8 cellular contexts compared by ENCODE assay signal in the genomic region with DNA sequence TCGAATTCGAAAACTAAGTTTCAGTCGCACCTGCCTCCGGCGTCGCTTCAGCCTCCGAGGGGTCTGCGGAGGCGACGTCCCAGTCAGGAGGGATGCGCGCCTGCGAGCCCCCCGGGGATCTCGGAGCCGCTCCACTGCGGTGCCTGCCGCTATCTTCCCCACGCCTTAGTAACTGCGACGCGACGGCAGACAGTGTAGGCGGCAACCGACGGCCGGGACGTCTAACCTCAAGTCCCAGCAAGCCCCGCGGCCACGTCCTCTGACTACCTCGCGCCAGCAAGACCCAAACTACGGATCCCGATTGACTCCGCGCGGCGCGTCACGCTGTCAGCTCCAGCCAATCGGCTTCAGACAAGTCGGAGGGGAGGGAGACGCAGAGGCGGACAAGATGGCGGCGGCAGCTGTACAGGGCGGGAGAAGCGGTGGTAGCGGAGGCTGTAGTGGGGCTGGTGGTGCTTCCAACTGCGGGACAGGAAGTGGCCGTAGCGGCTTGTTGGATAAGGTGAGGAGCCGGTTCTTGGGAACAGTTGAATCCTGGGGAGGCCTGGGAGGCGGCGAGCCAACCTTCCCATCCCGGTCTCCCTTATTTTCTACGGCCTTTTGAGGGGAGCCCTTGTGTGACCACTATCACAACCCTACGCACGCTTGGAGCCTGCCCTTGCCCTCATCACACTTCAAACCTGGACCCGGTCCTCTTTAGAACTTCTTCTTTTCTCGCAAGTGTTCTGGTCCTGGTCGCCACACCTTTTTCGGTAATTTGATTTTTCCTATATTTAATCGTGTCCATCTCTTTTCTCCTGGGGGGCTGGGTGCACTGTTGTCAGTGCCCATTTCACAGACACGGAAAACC. TPM values are rescaled to one million over a fixed set of nuclear protein-coding genes. Genes with fewer than 3 reads are reported as not detected.
DNase-seq lines count a peak whose midpoint lies in the region; ATAC-seq and TF ChIP-seq lines count a peak whose summit lies in the region.

A gene (plus strand): TSS at position 369 of the 850 bp plus-strand sequence. CDS start 20 bp downstream, at position 389.
A gene with protein sequence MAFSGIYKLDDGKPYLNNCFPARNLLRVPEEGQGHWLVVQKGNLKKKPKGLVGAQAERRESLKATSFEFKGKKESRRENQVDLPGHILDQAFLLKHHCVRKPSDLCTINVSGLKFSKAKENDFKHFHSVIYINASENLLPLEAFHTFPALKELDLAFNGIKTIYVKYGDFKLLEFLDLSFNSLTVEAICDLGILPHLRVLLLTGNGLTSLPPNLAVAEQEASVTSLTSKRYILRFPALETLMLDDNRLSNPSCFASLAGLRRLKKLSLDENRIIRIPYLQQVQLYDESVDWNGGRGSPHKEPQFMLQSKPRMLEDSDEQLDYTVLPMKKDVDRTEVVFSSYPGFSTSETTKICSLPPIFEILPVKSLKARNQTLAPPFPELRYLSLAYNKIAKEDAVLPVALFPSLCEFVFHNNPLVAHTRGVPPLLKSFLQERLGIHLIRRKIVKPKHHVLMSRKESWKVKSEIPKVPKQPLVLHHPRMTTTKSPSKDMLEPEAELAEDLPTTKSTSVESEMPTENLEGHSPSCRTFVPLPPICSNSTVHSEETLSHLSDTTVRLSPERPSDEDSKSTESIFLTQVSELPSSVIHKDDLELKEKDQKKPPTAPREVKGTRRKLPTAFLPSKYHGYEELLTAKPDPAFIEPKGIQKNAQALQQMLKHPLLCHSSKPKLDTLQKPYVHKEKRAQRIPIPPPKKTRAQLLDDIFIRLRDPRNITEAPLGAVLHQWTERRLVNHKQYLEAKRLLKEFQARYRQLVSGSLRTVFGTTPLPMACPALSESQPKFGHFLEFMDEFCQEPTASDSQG (minus strand): TSS at position 194 of the 850 bp plus-strand sequence. CDS start 8,213 bp downstream, outside the sequence.

- H3K36me3 Mint-ChIP-seq in GM23338 (ENCODE audit: low read depth), result no peaks in the 10 kb centered on the region; the same call in 2 of the 3 replicates
- H3K36me3 Mint-ChIP-seq in activated T-helper 2 cell treated with anti-CD3 and anti-CD28 coated beads, Interferon-gamma antibody, Interleukin-2, Interleukin-4, amounts not matched to agents 10 μg/mL and 5 μg/mL and 100 μg/mL, durations not matched to agents 14 hours and 24 hours and 36 hours (ENCODE audit: low read depth), result peaks cover 39% of the 10 kb centered on the region
- H3K36me3 Mint-ChIP-seq in naive thymus-derived CD8-positive, alpha-beta T cell, result peaks cover 0 to 36% (median 4%) of the 10 kb centered on the region in 3 donors

- DNase-seq in GM23338 (ENCODE audit: low spot score), result peak; percentile 99
- peak; percentile 98 for DNase-seq in LHCN-M2 (ENCODE audit: low read depth)
- DNase-seq in RPMI8226, result peak; percentile 99
- peak; percentile 98 for DNase-seq in activated T-helper 2 cell treated with anti-CD3 and anti-CD28 coated beads, Interferon-gamma antibody, Interleukin-2, Interleukin-4, amounts not matched to agents 10 μg/mL and 5 μg/mL and 100 μg/mL, durations not matched to agents 14 hours and 24 hours and 36 hours (ENCODE audit: low spot score)
- peak; percentile 99 for DNase-seq in fibroblast of mammary gland (ENCODE audit: low read depth)
- peak; percentile 92 to 99 (median 97) for DNase-seq in naive thymus-derived CD8-positive, alpha-beta T cell
- peak; percentile 93 to 98 (median 95) for DNase-seq in stimulated activated naive CD4-positive, alpha-beta T cell (lab: John Stamatoyannopoulos, UW)

- no peaks in the 10 kb centered on the region for H3K9me2 ChIP-seq in DOHH2 (replicated peaks; ENCODE audit: control insufficient read depth, low read length)
- H3K9me2 ChIP-seq in GM23338 (ENCODE audit: insufficient read depth), result no peaks in the 10 kb centered on the region

- H3K4me2 ChIP-seq in DOHH2 (ENCODE audit: low read length), result peak within 1 kb of the TSS; percentile 72
- peak within 1 kb of the TSS; percentile 91 for H3K4me2 ChIP-seq in GM23338

- ATAC-seq in GM23338, result peak; percentile 98
- peak; percentile 96 to 98 for ATAC-seq in naive thymus-derived CD8-positive, alpha-beta T cell

- H3K27me3 ChIP-seq in DOHH2 (ENCODE audit: control insufficient read depth, low read length) (no peaks in the 10 kb centered on the region), GM23338 (ENCODE audit: insufficient read depth) (no peaks in the 10 kb centered on the region)

- peaks cover 46% of the 10 kb centered on the region for H3K4me1 ChIP-seq in DOHH2 (ENCODE audit: control insufficient read depth, low read length)
- H3K4me1 ChIP-seq in GM23338 (ENCODE audit: insufficient read depth), result peaks cover 12% of the 10 kb centered on the region; the same call in 1 of the 2 replicates

- intact Hi-C loops in activated T-helper 2 cell treated with anti-CD3 and anti-CD28 coated beads, Interferon-gamma antibody, Interleukin-2, Interleukin-4, amounts not matched to agents 10 μg/mL and 5 μg/mL and 100 μg/mL, durations not matched to agents 14 hours and 24 hours and 36 hours (cut with micrococcal nuclease), result loop anchor here (1.0 to 10.0 kb wide), 3 partner anchors 16 to 554 kb away; a partner anchor contains a TSS

- H3K36me3 ChIP-seq in DOHH2 (ENCODE audit: control insufficient read depth, low read length), result peaks cover 56% of the 10 kb centered on the region
- H3K36me3 ChIP-seq in GM23338 (ENCODE audit: insufficient read depth), result 0 out of 2 replicates have a peak, but pooled peaks cover 2% of the 10 kb centered on the region

- H3K27ac Mint-ChIP-seq in GM23338, result peak within 1 kb of the TSS; percentile 99
- H3K27ac Mint-ChIP-seq in activated T-helper 2 cell treated with anti-CD3 and anti-CD28 coated beads, Interferon-gamma antibody, Interleukin-2, Interleukin-4, amounts not matched to agents 10 μg/mL and 5 μg/mL and 100 μg/mL, durations not matched to agents 14 hours and 24 hours and 36 hours, result peak within 1 kb of the TSS; percentile 94
- peak within 1 kb of the TSS; percentile 91 to 99 (median 95) for H3K27ac Mint-ChIP-seq in naive thymus-derived CD8-positive, alpha-beta T cell

- POLR2A ChIA-PET in naive thymus-derived CD8-positive, alpha-beta T cell (lab: Charles Lee), result interaction anchor here (0.8 to 1.7 kb wide), 5 partner anchors 11 to 456 kb away, joined by 3 to 11 read pairs (median 6); a partner anchor contains a TSS

- peaks cover 6% of the 10 kb centered on the region for H3K27me3 Mint-ChIP-seq in GM23338 (ENCODE audit: insufficient read depth, low read depth, poor library complexity)
- no peaks in the 10 kb centered on the region for H3K27me3 Mint-ChIP-seq in activated T-helper 2 cell treated with anti-CD3 and anti-CD28 coated beads, Interferon-gamma antibody, Interleukin-2, Interleukin-4, amounts not matched to agents 10 μg/mL and 5 μg/mL and 100 μg/mL, durations not matched to agents 14 hours and 24 hours and 36 hours (ENCODE audit: low read depth)
- peaks cover 0 to 2% (median 0%) of the 10 kb centered on the region in 5 donors for H3K27me3 Mint-ChIP-seq in naive thymus-derived CD8-positive, alpha-beta T cell

- no peaks in the 10 kb centered on the region for H3K9me3 Mint-ChIP-seq in GM23338
- H3K9me3 Mint-ChIP-seq in activated T-helper 2 cell treated with anti-CD3 and anti-CD28 coated beads, Interferon-gamma antibody, Interleukin-2, Interleukin-4, amounts not matched to agents 10 μg/mL and 5 μg/mL and 100 μg/mL, durations not matched to agents 14 hours and 24 hours and 36 hours, result no peaks in the 10 kb centered on the region
- no peaks in the 10 kb centered on the region for H3K9me3 Mint-ChIP-seq in naive thymus-derived CD8-positive, alpha-beta T cell

- peaks cover 95% of the 10 kb centered on the region for H3K79me2 ChIP-seq in DOHH2 (ENCODE audit: control insufficient read depth, low read length)
- peaks cover 49% of the 10 kb centered on the region for H3K79me2 ChIP-seq in GM23338 (replicated peaks; ENCODE audit: insufficient read depth)

- H3K4me3 Mint-ChIP-seq in GM23338, result peak within 1 kb of the TSS; percentile 97
- peak within 1 kb of the TSS; percentile 95 for H3K4me3 Mint-ChIP-seq in activated T-helper 2 cell treated with anti-CD3 and anti-CD28 coated beads, Interferon-gamma antibody, Interleukin-2, Interleukin-4, amounts not matched to agents 10 μg/mL and 5 μg/mL and 100 μg/mL, durations not matched to agents 14 hours and 24 hours and 36 hours (ENCODE audit: low read depth)
- H3K4me3 Mint-ChIP-seq in naive thymus-derived CD8-positive, alpha-beta T cell, result peak within 1 kb of the TSS; percentile 90 to 100 (median 96)

- H3K27ac ChIP-seq in DOHH2 (ENCODE audit: low read depth, low read length) (peak within 1 kb of the TSS; percentile 79), GM23338 (ENCODE audit: low read depth) (0 out of 2 replicates have a peak within 1 kb of the TSS, but pooled peaks have one; percentile 61)

- peaks cover 7% of the 10 kb centered on the region; the same call in 2 of the 3 replicates for H3K4me1 Mint-ChIP-seq in GM23338
- peaks cover 38% of the 10 kb centered on the region for H3K4me1 Mint-ChIP-seq in activated T-helper 2 cell treated with anti-CD3 and anti-CD28 coated beads, Interferon-gamma antibody, Interleukin-2, Interleukin-4, amounts not matched to agents 10 μg/mL and 5 μg/mL and 100 μg/mL, durations not matched to agents 14 hours and 24 hours and 36 hours (ENCODE audit: low read depth)
- peaks cover 29 to 54% (median 53%) of the 10 kb centered on the region in 4 donors for H3K4me1 Mint-ChIP-seq in naive thymus-derived CD8-positive, alpha-beta T cell

- H3F3A ChIP-seq in DOHH2 (ENCODE audit: control insufficient read depth, insufficient read depth), result peaks cover 16% of the 10 kb centered on the region
- no peaks in the 10 kb centered on the region for H3F3A ChIP-seq in GM23338 (replicated peaks; ENCODE audit: low read depth)

- no peaks in the 10 kb centered on the region for H3K9me3 ChIP-seq in DOHH2 (ENCODE audit: control insufficient read depth, insufficient read depth, low read length)

- TF ChIP-seq CTCF in DOHH2 (IDR thresholded peaks at IDR 0.05; ENCODE audit: low read depth, low read length, poor library complexity, severe bottlenecking), result no peak
- TF ChIP-seq CTCF in GM23338 (conservative IDR thresholded peaks at IDR 0.05; ENCODE audit: low read depth in 2 of 2), result no peak
- TF ChIP-seq CTCF in fibroblast of mammary gland (conservative IDR thresholded peaks at IDR 0.05; ENCODE audit: control insufficient read depth, insufficient read depth, low read depth, low read length), result no peak

- H3K4me3 ChIP-seq in DOHH2 (ENCODE audit: low read length), result peak within 1 kb of the TSS; percentile 88
- peak within 1 kb of the TSS; percentile 94 for H3K4me3 ChIP-seq in GM23338
- peak within 1 kb of the TSS; percentile 87 for H3K4me3 ChIP-seq in fibroblast of mammary gland (ENCODE audit: control insufficient read depth, low read depth, low read length)

- peak within 1 kb of the TSS; percentile 70 for H2AFZ ChIP-seq in GM23338

- H4K20me1 ChIP-seq in DOHH2 (ENCODE audit: control insufficient read depth, insufficient read depth, low read depth, low read length) (peaks cover 21% of the 10 kb centered on the region; the same call in 1 of the 2 replicates), GM23338 (replicated peaks; ENCODE audit: insufficient read depth) (peaks cover 26% of the 10 kb centered on the region)

RNA-seq across cellular contexts. Expression of the first gene that starts in this region (rescaled TPM):
- 70.0 and 115 TPM in 2 replicates for total RNA-seq in GM23338 (2014; rRNA removed; shearing (Covaris generic))
- polyA plus RNA-seq in GM23338 (2016; fragmentation: Nextera tagmentation; extraction: Ambion mirVana), result 329 and 334 TPM in 2 replicates
- 23.9 and 60.1 TPM in 2 replicates for total RNA-seq in LHCN-M2 (2014; rRNA removed)
- polyA plus RNA-seq in LHCN-M2 (2012), result 96.9 TPM
- total RNA-seq in activated T-helper 2 cell treated with anti-CD3 and anti-CD28 coated beads, Interferon-gamma antibody, Interleukin-2, Interleukin-4, amounts not matched to agents 10 μg/mL and 5 μg/mL and 100 μg/mL, durations not matched to agents 14 hours and 24 hours and 36 hours, result 169 and 173 TPM in 2 replicates
- total RNA-seq in naive thymus-derived CD8-positive, alpha-beta T cell, result 10 to 100 TPM; 80.2 to 80.5 TPM
- 100 to 1,000 TPM; 137 to 198 (median 173) TPM for polyA plus RNA-seq in naive thymus-derived CD8-positive, alpha-beta T cell

RNA-seq across cellular contexts. Expression of the second gene that starts in this region (rescaled TPM):
- total RNA-seq in GM23338 (2014; rRNA removed; shearing (Covaris generic)), result 3.0 and 4.9 TPM in 2 replicates
- 4.3 and 5.4 TPM in 2 replicates for polyA plus RNA-seq in GM23338 (2016; fragmentation: Nextera tagmentation; extraction: Ambion mirVana)
- 17.8 and 20.2 TPM in 2 replicates for total RNA-seq in LHCN-M2 (2014; rRNA removed)
- polyA plus RNA-seq in LHCN-M2 (2012), result 7.8 TPM
- 9.9 and 10.7 TPM in 2 replicates for total RNA-seq in activated T-helper 2 cell treated with anti-CD3 and anti-CD28 coated beads, Interferon-gamma antibody, Interleukin-2, Interleukin-4, amounts not matched to agents 10 μg/mL and 5 μg/mL and 100 μg/mL, durations not matched to agents 14 hours and 24 hours and 36 hours
- total RNA-seq in naive thymus-derived CD8-positive, alpha-beta T cell, result 10 to 100 TPM; 59.7 to 62.4 TPM
- 10 to 100 TPM in 2 of 3 donors, 1 to 10 TPM in 1; 7.2 to 14.2 (median 14.0) TPM for polyA plus RNA-seq in naive thymus-derived CD8-positive, alpha-beta T cell

Comparison
In these comparisons a context has a peak if more than half of its experiments do, and no peak if none do; other contexts are left out.
1. Peak in every context shown above with its lines: DNase-seq, ATAC-seq, H3K4me3 ChIP-seq and H3K27ac ChIP-seq.